28 cellular contexts compared by ENCODE assay signal in the genomic region with DNA sequence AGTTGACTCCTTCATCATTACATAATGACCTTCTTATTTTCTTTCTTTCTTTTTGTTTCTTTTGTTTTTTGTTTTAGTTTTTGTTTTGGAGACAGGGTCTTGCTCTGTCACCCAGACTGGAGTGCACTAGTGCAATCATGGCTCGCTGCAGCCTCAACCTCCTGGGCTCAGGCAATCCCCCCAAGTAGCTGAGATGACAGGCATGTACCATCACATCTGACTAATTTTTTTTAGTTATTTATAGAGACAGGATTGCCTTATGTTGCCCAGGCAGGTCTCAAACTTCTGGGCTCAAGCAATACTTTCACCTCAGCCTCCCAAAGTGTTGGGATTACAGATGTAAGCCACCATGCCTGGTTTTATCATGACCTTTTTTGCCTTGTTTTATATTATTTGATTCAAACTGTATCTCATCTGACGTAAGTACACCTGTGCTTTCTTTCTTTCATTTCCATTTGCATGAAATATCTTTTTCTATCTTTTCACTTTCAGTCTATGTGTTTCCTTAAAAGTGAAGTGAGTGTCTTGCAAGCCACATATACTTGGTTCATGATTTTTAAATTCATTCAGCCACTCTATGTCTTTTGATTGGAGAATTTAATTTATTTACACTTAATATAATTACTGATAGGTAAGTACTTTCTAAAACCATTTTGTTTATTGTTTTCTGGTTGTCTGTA. TPM values are rescaled to one million over a fixed set of nuclear protein-coding genes. Genes with fewer than 3 reads are reported as not detected.
A peak's percentile ranks its signal among the peaks of the same experiment; 100 is the strongest.
DNase-seq lines count a peak whose midpoint lies in the region; ATAC-seq, FAIRE-seq and TF ChIP-seq lines count a peak whose summit lies in the region.
"Had no signal": no experiment of that assay in that cellular context is flagged by ENCODE, and none has a peak within 500 bp of the region (broad histone marks: within the 10 kb centered on the region; RNA-seq: fewer than 3 reads in every experiment).

No MANE protein-coding gene starts in this region.

- H3K27ac Mint-ChIP-seq in T-helper 1 cell treated with Interleukin-12 subunit alpha and Interleukin-12 subunit beta and Interleukin-4 antibody, amounts not matched to agents 30 μg/mL and 1 μg/mL, for 36 hours = peak overlapping the region; percentile 28
- H3K27ac Mint-ChIP-seq in activated B cell treated with CpG ODN at 0.5 μM for 24 hours (peak overlapping the region; percentile 87), natural killer cell (peak overlapping the region; percentile 0 to 7)
- H3K27ac Mint-ChIP-seq: activated naive CD8-positive, alpha-beta T cell treated with anti-CD3 and anti-CD28 coated beads, Interleukin-2, amount 10 ng/mL, durations not matched to agents 7 days and 5 days had no signal

- POLR2A ChIA-PET in activated B cell treated with CpG ODN at 0.5 μM for 24 hours (lab: Charles Lee) = interaction anchor here (1.2 to 2.9 kb wide), 3 partner anchors 16 to 147 kb away, joined by 4 to 13 read pairs (median 4); no protein-coding TSS in a partner anchor

- H3K36me3 Mint-ChIP-seq in T-helper 1 cell treated with Interleukin-12 subunit alpha and Interleukin-12 subunit beta and Interleukin-4 antibody, amounts not matched to agents 30 μg/mL and 1 μg/mL, for 36 hours (ENCODE audit: low read depth) = peaks cover 92% of the 10 kb centered on the region
- peaks cover 99% of the 10 kb centered on the region for H3K36me3 Mint-ChIP-seq in activated B cell treated with CpG ODN at 0.5 μM for 24 hours (ENCODE audit: low read depth)
- H3K36me3 Mint-ChIP-seq in natural killer cell = peaks cover 41% of the 10 kb centered on the region

- no peak for TF ChIP-seq POLR2A in GM12892 (IDR thresholded peaks at IDR 0.05; ENCODE audit: low read depth, low read length)

- FAIRE-seq in GM12892 (lab: Jason Lieb, UNC) = peak; percentile 48
- FAIRE-seq: endometrium had no signal

- no peaks in the 10 kb centered on the region for H3K27me3 ChIP-seq in MG63
- H3K27me3 ChIP-seq: esophagus squamous epithelium, heart right ventricle, right lobe of liver, testis, uterus had no signal

- peak; percentile 55 for ATAC-seq in activated B cell treated with CpG ODN at 0.5 μM for 24 hours (ENCODE audit: low read depth)
- ATAC-seq in natural killer cell = no peak
- no peak for ATAC-seq in left cardiac atrium
- ATAC-seq: heart right ventricle, left colon, right lobe of liver had no signal

- no peak overlapping the region for H3K4me3 ChIP-seq in MG63
- H3K4me3 ChIP-seq: esophagus squamous epithelium, heart right ventricle, right lobe of liver, SK-N-MC, testis, uterus had no signal

- H3K9me3 Mint-ChIP-seq in T-helper 1 cell treated with Interleukin-12 subunit alpha and Interleukin-12 subunit beta and Interleukin-4 antibody, amounts not matched to agents 30 μg/mL and 1 μg/mL, for 36 hours = peaks cover 15% of the 10 kb centered on the region
- peaks cover 23% of the 10 kb centered on the region for H3K9me3 Mint-ChIP-seq in activated B cell treated with CpG ODN at 0.5 μM for 24 hours
- peaks cover 5 to 6% of the 10 kb centered on the region in 2 donors for H3K9me3 Mint-ChIP-seq in natural killer cell

- no peaks in the 10 kb centered on the region for H3K27me3 Mint-ChIP-seq in T-helper 1 cell treated with Interleukin-12 subunit alpha and Interleukin-12 subunit beta and Interleukin-4 antibody, amounts not matched to agents 30 μg/mL and 1 μg/mL, for 36 hours (ENCODE audit: low read depth)
- H3K27me3 Mint-ChIP-seq in activated B cell treated with CpG ODN at 0.5 μM for 24 hours (no peaks in the 10 kb centered on the region), natural killer cell (ENCODE audit: low read depth in 2 of 2) (no peaks in the 10 kb centered on the region)
- H3K27me3 Mint-ChIP-seq: activated naive CD8-positive, alpha-beta T cell treated with anti-CD3 and anti-CD28 coated beads, Interleukin-2, amount 10 ng/mL, durations not matched to agents 7 days and 5 days had no signal

- DNase-seq in T-helper 1 cell (no peak), GM12892 (ENCODE audit: insufficient read length) (no peak), activated B cell treated with CpG ODN at 0.5 μM for 24 hours (no peak), natural killer cell (no peak), left cardiac atrium (no peak), MG63 (no peak), NCI-H510A (lab: John Stamatoyannopoulos, UW) (no peak)
- DNase-seq: activated CD4-positive, alpha-beta T cell treated with anti-CD3 and anti-CD28 coated beads for 48 hours; activated naive CD8-positive, alpha-beta T cell treated with anti-CD3 and anti-CD28 coated beads, Interleukin-2, amount 10 ng/mL, durations not matched to agents 7 days and 5 days; central memory CD4-positive, alpha-beta T cell; dermis blood vessel endothelial cell; esophagus squamous epithelium; foreskin melanocyte; heart right ventricle; Karpas-422; left colon; NCI-H1436 treated with DMSO at 0.1 percent for 48 hours; NCI-H2107; NCI-H82; right lobe of liver; stimulated activated CD4-positive, alpha-beta T cell treated with anti-CD3 and anti-CD28 coated beads, Interleukin-12 subunit alpha, Interleukin-12 subunit beta, amount 100 ng/mL, for 4 hours; stimulated activated CD4-positive, alpha-beta T cell treated with anti-CD3 and anti-CD28 coated beads, Interleukin-4, amount 100 ng/mL, for 1 hour; T-helper 9 cell; testis; uterus had no signal

- H3K9me3 ChIP-seq in MG63 = peaks cover 7% of the 10 kb centered on the region
- H3K9me3 ChIP-seq: esophagus squamous epithelium, right lobe of liver, testis had no signal

- TF ChIP-seq CTCF in activated B cell treated with CpG ODN at 0.5 μM for 24 hours (IDR thresholded peaks at IDR 0.05) (no peak), natural killer cell (IDR thresholded peaks at IDR 0.05) (no peak)

- CTCF ChIA-PET in activated B cell treated with CpG ODN at 0.5 μM for 24 hours (lab: Charles Lee) = no interaction called here

- peaks cover 70% of the 10 kb centered on the region for H3K4me1 Mint-ChIP-seq in T-helper 1 cell treated with Interleukin-12 subunit alpha and Interleukin-12 subunit beta and Interleukin-4 antibody, amounts not matched to agents 30 μg/mL and 1 μg/mL, for 36 hours (ENCODE audit: low read depth)
- H3K4me1 Mint-ChIP-seq in activated B cell treated with CpG ODN at 0.5 μM for 24 hours (peaks cover 91% of the 10 kb centered on the region), natural killer cell (peaks cover 77 to 85% of the 10 kb centered on the region in 2 donors)

- peaks cover 83% of the 10 kb centered on the region for H3K36me3 ChIP-seq in MG63
- H3K36me3 ChIP-seq: uterus had no signal

- H3K4me3 Mint-ChIP-seq in T-helper 1 cell treated with Interleukin-12 subunit alpha and Interleukin-12 subunit beta and Interleukin-4 antibody, amounts not matched to agents 30 μg/mL and 1 μg/mL, for 36 hours = no peak overlapping the region
- H3K4me3 Mint-ChIP-seq in activated B cell treated with CpG ODN at 0.5 μM for 24 hours = peak overlapping the region; percentile 26
- no peak overlapping the region for H3K4me3 Mint-ChIP-seq in natural killer cell
- H3K4me3 Mint-ChIP-seq: activated naive CD8-positive, alpha-beta T cell treated with anti-CD3 and anti-CD28 coated beads, Interleukin-2, amount 10 ng/mL, durations not matched to agents 7 days and 5 days had no signal

- intact Hi-C loops in activated B cell treated with CpG ODN at 0.5 μM for 24 hours (cut with micrococcal nuclease) = no loop called here
- intact Hi-C loops in natural killer cell (cut with micrococcal nuclease) = no loop called here
- intact Hi-C loops in left cardiac atrium (cut with DNase I) = no loop called here

RNA-seq across cellular contexts. Expression of gene SP100, which starts 39.1 kb away (rescaled TPM):
- 228 TPM for polyA plus RNA-seq in GM12892 (2012; ENCODE audit: missing spikeins)
- total RNA-seq in activated B cell treated with CpG ODN at 0.5 μM for 24 hours (369 and 433 TPM in 2 replicates), natural killer cell (100 to 1,000 TPM; 338 to 393 (median 363) TPM), left cardiac atrium (10 to 100 TPM; 53.1 to 72.8 TPM)
- 63.5 and 69.0 TPM in 2 replicates for total RNA-seq in MG63 (2014; rRNA removed; shearing (Covaris generic); ENCODE audit: low replicate concordance)

Comparison
In these comparisons a context has a peak if more than half of its experiments do, and no peak if none do; other contexts are left out.
1. H3K27ac Mint-ChIP-seq: peak in every context shown above with its lines; median percentile 87 in activated B cell treated with CpG ODN at 0.5 μM for 24 hours; 28 in T-helper 1 cell treated with Interleukin-12 subunit alpha and Interleukin-12 subunit beta and Interleukin-4 antibody, amounts not matched to agents 30 μg/mL and 1 μg/mL, for 36 hours; 4 in natural killer cell.